ENCODE assay signal across 23 cellular contexts in the genomic region with DNA sequence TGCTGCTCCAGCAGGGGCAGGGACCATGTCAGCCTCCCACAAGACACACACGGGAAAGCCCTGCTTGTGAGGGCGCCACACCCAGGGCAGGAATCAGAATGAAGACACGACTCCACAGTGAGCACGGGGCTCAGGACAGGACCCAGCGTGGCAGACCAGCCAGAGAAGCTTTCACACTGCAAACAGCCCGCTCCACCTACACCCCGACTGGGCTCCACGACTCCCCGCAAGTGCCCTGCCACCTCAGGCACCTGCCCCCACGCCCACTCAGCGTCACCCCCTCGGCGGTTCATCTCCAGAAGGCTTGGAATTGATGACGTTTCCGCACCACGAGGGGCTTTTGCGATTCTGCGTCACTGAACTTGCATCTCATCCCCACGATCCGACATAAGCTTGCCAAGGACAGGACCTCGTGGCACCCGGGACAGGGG.
"Had no signal": no experiment of that assay in that cellular context is flagged by ENCODE, and none has a peak within 500 bp of the region (broad histone marks: within the 10 kb centered on the region; RNA-seq: fewer than 3 reads in every experiment).

No MANE protein-coding gene starts in this region.

- H3K9me3 Mint-ChIP-seq: activated CD4-positive, alpha-beta T cell treated with anti-CD3 and anti-CD28 coated beads, Interleukin-2, amount 10 ng/mL, durations not matched to agents 7 days and 5 days; activated CD8-positive, alpha-beta T cell treated with anti-CD3 and anti-CD28 coated beads for 36 hours; activated naive CD8-positive, alpha-beta T cell treated with anti-CD3 and anti-CD28 coated beads for 36 hours; activated T-cell treated with anti-CD3 and anti-CD28 coated beads, Interleukin-2, amount 50 U/mL, for 24 hours; activated T-helper 17 cell treated with anti-CD3 and anti-CD28 coated beads, Interleukin-2, amount 50 U/mL, for 72 hours; type B pancreatic cell had no signal

- H3K27ac ChIP-seq: dorsolateral prefrontal cortex, esophagus squamous epithelium, gastrocnemius medialis, spleen, thoracic aorta, vagina had no signal

- H3K4me3 ChIP-seq: dorsolateral prefrontal cortex, esophagus squamous epithelium, gastrocnemius medialis, spleen, vagina had no signal

- ATAC-seq: activated CD8-positive, alpha-beta T cell treated with anti-CD3 and anti-CD28 coated beads for 36 hours; activated T-helper 17 cell treated with anti-CD3 and anti-CD28 coated beads, Interleukin-2, amount 50 U/mL, for 72 hours; gastrocnemius medialis; left cardiac atrium had no signal

- H3K4me3 Mint-ChIP-seq: activated CD4-positive, alpha-beta T cell treated with anti-CD3 and anti-CD28 coated beads, Interleukin-2, amount 10 ng/mL, durations not matched to agents 7 days and 5 days; activated CD8-positive, alpha-beta T cell treated with anti-CD3 and anti-CD28 coated beads for 36 hours; activated naive CD8-positive, alpha-beta T cell treated with anti-CD3 and anti-CD28 coated beads for 36 hours; activated T-cell treated with anti-CD3 and anti-CD28 coated beads, Interleukin-2, amount 50 U/mL, for 24 hours; endodermal cell; type B pancreatic cell had no signal

- H3K4me1 Mint-ChIP-seq: endodermal cell had no signal

- H3K9me3 ChIP-seq: esophagus squamous epithelium, gastrocnemius medialis, spleen, thoracic aorta, vagina had no signal

- FAIRE-seq: astrocyte had no signal

- H3K27me3 Mint-ChIP-seq: progenitor cell of endocrine pancreas had no signal

- DNase-seq: activated CD4-positive, alpha-beta T cell treated with anti-CD3 and anti-CD28 coated beads, Interleukin-2, amount 10 ng/mL, durations not matched to agents 7 days and 5 days; activated CD4-positive, CD25-positive, alpha-beta regulatory T cell treated with anti-CD3 and anti-CD28 coated beads, Interleukin-2, amount 50 U/mL, for 72 hours; activated CD8-positive, alpha-beta T cell treated with anti-CD3 and anti-CD28 coated beads for 36 hours; activated naive CD4-positive, alpha-beta T cell treated with Interleukin-2 at 50 U/mL for 16 hours; activated naive CD8-positive, alpha-beta T cell treated with anti-CD3 and anti-CD28 coated beads for 36 hours; activated T-cell treated with anti-CD3 and anti-CD28 coated beads, Interleukin-2, amount 50 U/mL, for 24 hours; central memory CD4-positive, alpha-beta T cell; dorsolateral prefrontal cortex; endodermal cell; esophagus squamous epithelium; gastrocnemius medialis; hippocampal formation; left cardiac atrium; retina; spleen; stimulated activated CD4-positive, alpha-beta T cell treated with anti-CD3 and anti-CD28 coated beads, Interleukin-4, amount 100 ng/mL, for 1 hour; stimulated activated naive CD4-positive, alpha-beta T cell had no signal

- H3K27ac Mint-ChIP-seq: activated CD4-positive, alpha-beta T cell treated with anti-CD3 and anti-CD28 coated beads, Interleukin-2, amount 10 ng/mL, durations not matched to agents 7 days and 5 days; activated CD8-positive, alpha-beta T cell treated with anti-CD3 and anti-CD28 coated beads for 36 hours; activated naive CD8-positive, alpha-beta T cell treated with anti-CD3 and anti-CD28 coated beads for 36 hours; activated T-cell treated with anti-CD3 and anti-CD28 coated beads, Interleukin-2, amount 50 U/mL, for 24 hours; activated T-helper 17 cell treated with anti-CD3 and anti-CD28 coated beads, Interleukin-2, amount 50 U/mL, for 72 hours; endodermal cell; progenitor cell of endocrine pancreas; type B pancreatic cell had no signal

- H3K36me3 ChIP-seq: esophagus squamous epithelium, gastrocnemius medialis, spleen, thoracic aorta, vagina had no signal

- H3K27me3 ChIP-seq: dorsolateral prefrontal cortex, esophagus squamous epithelium, vagina had no signal

- H3K36me3 Mint-ChIP-seq: activated naive CD8-positive, alpha-beta T cell treated with anti-CD3 and anti-CD28 coated beads for 36 hours had no signal
